In the genomic region with DNA sequence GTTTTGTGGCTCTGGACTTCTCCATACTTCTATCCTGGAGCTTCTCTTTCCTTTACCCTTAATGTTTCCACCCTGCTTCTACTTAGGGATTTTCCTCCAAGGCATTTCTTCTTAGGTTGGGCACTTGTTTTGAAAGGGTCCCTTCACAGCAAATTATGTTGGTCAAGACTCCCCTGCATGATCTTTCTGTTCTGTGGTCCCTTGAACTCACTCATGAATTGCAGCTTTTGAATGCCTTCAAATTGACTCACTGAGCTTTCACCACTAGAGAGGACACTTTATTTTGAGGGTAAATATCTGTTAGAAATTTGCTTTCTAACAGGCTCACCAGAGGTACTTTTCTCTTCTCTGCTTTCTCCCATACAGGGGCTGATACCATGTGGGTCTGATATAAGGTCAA, we compare ENCODE assay signal across 19 cellular contexts.
DNase-seq lines count a peak whose midpoint lies in the region; ATAC-seq and TF ChIP-seq lines count a peak whose summit lies in the region.
"Had no signal": no experiment of that assay in that cellular context is flagged by ENCODE, and none has a peak within 500 bp of the region (broad histone marks: within the 10 kb centered on the region; RNA-seq: fewer than 3 reads in every experiment).

No MANE protein-coding gene starts in this region.

- DNase-seq in ELR (ENCODE audit: low read depth) (peak; percentile 2), adipocyte (ENCODE audit: low read depth) (peak; percentile 53), foreskin fibroblast (peak; percentile 41 to 70), osteoblast (ENCODE audit: insufficient read length, low spot score, missing footprints) (no peak), COR-L47 (lab: John Stamatoyannopoulos, UW) (no peak)
- DNase-seq in activated naive CD4-positive, alpha-beta T cell treated with anti-CD3 and anti-CD28 coated beads, Interleukin-2, amount 50 U/mL, for 16 hours = no peak
- no peak for DNase-seq in activated CD4-positive, alpha-beta T cell treated with anti-CD3 and anti-CD28 coated beads, Interleukin-2, amount 50 U/mL, for 1 hour
- DNase-seq: activated CD4-positive, alpha-beta T cell treated with anti-CD3 and anti-CD28 coated beads for 48 hours; Calu3; effector CD8-positive, alpha-beta T cell; gastrocnemius medialis; lower lobe of right lung; NCI-H187; OCI-M1; T1000 had no signal

- H3K27ac ChIP-seq in osteoblast (ENCODE audit: low read depth, low read length) = no peak overlapping the region
- H3K27ac ChIP-seq: gastrocnemius medialis, lower lobe of right lung, SK-N-MC had no signal

- H3K4me2 ChIP-seq in osteoblast (ENCODE audit: insufficient read depth, low read length) = no peak overlapping the region

- no peak for ATAC-seq in GM18873 (IDR thresholded peaks at IDR 0.05; ENCODE audit: low FRiP score, unreplicated experiment)
- ATAC-seq: gastrocnemius medialis; HCT116; lower lobe of right lung; natural killer cell treated with Interleukin-12 subunit alpha and Interleukin-12 subunit beta and Interleukin-15 and Interleukin-18, amount 100 ng/mL, for 72 hours had no signal

- H3K9ac ChIP-seq in adipocyte (ENCODE audit: low read length) = peak overlapping the region; percentile 33

- no peaks in the 10 kb centered on the region for H3K79me2 ChIP-seq in osteoblast (ENCODE audit: insufficient read depth, low read length)

- TF ChIP-seq CTCF in foreskin fibroblast (IDR thresholded peaks at IDR 0.05; ENCODE audit: low read depth, low read length) = no peak
- no peak for TF ChIP-seq CTCF in osteoblast (IDR thresholded peaks at IDR 0.05; ENCODE audit: extremely low read depth, low read depth, low read length)

- peak overlapping the region; percentile 46 for H3K4me3 ChIP-seq in adipocyte (ENCODE audit: low read length)
- H3K4me3 ChIP-seq in foreskin fibroblast (ENCODE audit: low read depth in 1 of 2, low read length in 2 of 2) = no peak overlapping the region
- H3K4me3 ChIP-seq in osteoblast (ENCODE audit: insufficient read depth, low read length) = no peak overlapping the region
- H3K4me3 ChIP-seq: gastrocnemius medialis, lower lobe of right lung, SK-N-MC had no signal

- H3K36me3 ChIP-seq in adipocyte (ENCODE audit: control insufficient read depth, insufficient read depth, low read length, severe bottlenecking) (no peaks in the 10 kb centered on the region), osteoblast (ENCODE audit: insufficient read depth, low read length) (no peaks in the 10 kb centered on the region)
- H3K36me3 ChIP-seq: gastrocnemius medialis, lower lobe of right lung had no signal

- no peaks in the 10 kb centered on the region for H4K20me1 ChIP-seq in osteoblast (ENCODE audit: insufficient read depth, low read length)

- H3K4me1 ChIP-seq in adipocyte (ENCODE audit: control insufficient read depth, insufficient read depth, low read length) (peaks cover 14% of the 10 kb centered on the region), osteoblast (ENCODE audit: insufficient read depth, low read length) (peaks cover 7% of the 10 kb centered on the region)
- H3K4me1 ChIP-seq: gastrocnemius medialis, lower lobe of right lung had no signal

- H3K27me3 ChIP-seq in adipocyte (replicated peaks; ENCODE audit: control insufficient read depth, insufficient read depth, low read length) (no peaks in the 10 kb centered on the region), osteoblast (ENCODE audit: insufficient read depth, low read length) (no peaks in the 10 kb centered on the region)
- H3K27me3 ChIP-seq: gastrocnemius medialis had no signal

- H3K9me3 ChIP-seq in adipocyte (ENCODE audit: control insufficient read depth, low read length) (no peaks in the 10 kb centered on the region), osteoblast (ENCODE audit: low read depth, low read length) (no peaks in the 10 kb centered on the region)
- H3K9me3 ChIP-seq: gastrocnemius medialis, lower lobe of right lung had no signal

- H2AFZ ChIP-seq in osteoblast (ENCODE audit: low read length) = peak overlapping the region; percentile 32

Comparison
In these comparisons a context has a peak if more than half of its experiments do, and no peak if none do; other contexts are left out.
1. DNase-seq: peak in ELR (single experiment), adipocyte (single experiment) and foreskin fibroblast (2 of 2); none in osteoblast (single experiment), activated naive CD4-positive, alpha-beta T cell treated with anti-CD3 and anti-CD28 coated beads, Interleukin-2, amount 50 U/mL, for 16 hours (single experiment), activated CD4-positive, alpha-beta T cell treated with anti-CD3 and anti-CD28 coated beads, Interleukin-2, amount 50 U/mL, for 1 hour (single experiment) and COR-L47 (single experiment).